1 cellular context compared by ENCODE assay signal in genomic region chr1:226912587-226913176, GRCh38.
TF ChIP-seq lines count a peak whose summit lies in the region.

No MANE protein-coding gene starts in this region.

TF ChIP-seq in Ishikawa, 13 proteins besides CTCF, POLR2A, EP300 and RAD21 (continued from another document):
- TF ChIP-seq REST (IDR thresholded peaks at IDR 0.05; ENCODE audit: low read depth) (no peak), NFIC (IDR thresholded peaks at IDR 0.05) (no peak), TAF1 (IDR thresholded peaks at IDR 0.05; ENCODE audit: low read depth) (no peak), FOXM1 (IDR thresholded peaks at IDR 0.05; ENCODE audit: borderline replicate concordance, low read depth) (no peak)
